In genomic region chr4:140448162-140448561, GRCh38 we compare ENCODE assay signal across 35 cellular contexts. TPM values are rescaled to one million over a fixed set of nuclear protein-coding genes. Genes with fewer than 3 reads are reported as not detected.
"Had no signal": no experiment of that assay in that cellular context is flagged by ENCODE, and none has a peak within 500 bp of the region (broad histone marks: within the 10 kb centered on the region; RNA-seq: fewer than 3 reads in every experiment).

No MANE protein-coding gene starts in this region.

- ATAC-seq: activated T-cell treated with anti-CD3 and anti-CD28 coated beads, Interleukin-2, amount 50 U/mL, for 72 hours; left colon; naive thymus-derived CD4-positive, alpha-beta T cell; sciatic nerve; stimulated activated effector memory CD8-positive, alpha-beta T cell treated with anti-CD3 and anti-CD28 coated beads, Interleukin-12 subunit alpha, Interleukin-12 subunit beta, amount 100 ng/mL, for 72 hours had no signal

- H3K36me3 Mint-ChIP-seq: activated naive CD8-positive, alpha-beta T cell treated with anti-CD3 and anti-CD28 coated beads for 36 hours; brain; mesothelial cell of epicardium; naive thymus-derived CD4-positive, alpha-beta T cell; stimulated activated effector memory CD8-positive, alpha-beta T cell treated with anti-CD3 and anti-CD28 coated beads, Interleukin-12 subunit alpha, Interleukin-12 subunit beta, amount 100 ng/mL, for 72 hours had no signal

- H3K4me3 ChIP-seq: ascending aorta, coronary artery, dorsolateral prefrontal cortex, ovary, skin epidermis, thoracic aorta, uterus had no signal

- DNase-seq: activated CD4-positive, alpha-beta T cell treated with anti-CD3 and anti-CD28 coated beads for 4 hours; activated CD4-positive, alpha-beta T cell treated with anti-CD3 and anti-CD28 coated beads, Interleukin-2, amount 50 U/mL, for 4 hours; activated CD4-positive, CD25-positive, alpha-beta regulatory T cell; activated effector memory CD4-positive, alpha-beta T cell treated with anti-CD3 and anti-CD28 coated beads, Interleukin-2, amount 50 U/mL, for 16 hours; activated naive CD4-positive, alpha-beta T cell treated with anti-CD3 and anti-CD28 coated beads for 36 hours; activated naive CD8-positive, alpha-beta T cell treated with anti-CD3 and anti-CD28 coated beads for 36 hours; activated T-cell treated with anti-CD3 and anti-CD28 coated beads for 4 hours; activated T-cell treated with anti-CD3 and anti-CD28 coated beads, Interleukin-2, amount 50 U/mL, for 72 hours; dorsolateral prefrontal cortex; effector memory CD4-positive, alpha-beta T cell; head of caudate nucleus; hippocampal formation; immature natural killer cell; kidney; left colon; naive thymus-derived CD4-positive, alpha-beta T cell; ovary; retina; stimulated activated CD4-positive, alpha-beta T cell treated with anti-CD3 and anti-CD28 coated beads, Interleukin-12 subunit alpha, Interleukin-12 subunit beta, amount 100 ng/mL, for 4 hours; stimulated activated CD4-positive, alpha-beta T cell treated with anti-CD3 and anti-CD28 coated beads, Interleukin-4, amount 100 ng/mL, for 24 hours; trophoblast cell; uterus had no signal

- H3K9me3 ChIP-seq: ascending aorta, ovary, thoracic aorta, uterus had no signal

- H3K9me3 Mint-ChIP-seq: activated naive CD4-positive, alpha-beta T cell treated with anti-CD3 and anti-CD28 coated beads for 36 hours; activated naive CD8-positive, alpha-beta T cell treated with anti-CD3 and anti-CD28 coated beads for 36 hours; activated T-cell treated with anti-CD3 and anti-CD28 coated beads, Interleukin-2, amount 50 U/mL, for 72 hours; stimulated activated effector memory CD8-positive, alpha-beta T cell treated with anti-CD3 and anti-CD28 coated beads, Interleukin-12 subunit alpha, Interleukin-12 subunit beta, amount 100 ng/mL, for 72 hours; stimulated activated naive CD8-positive, alpha-beta T cell treated with anti-CD3 and anti-CD28 coated beads, Interleukin-15, Interleukin-2, amounts not matched to agents 100 ng/mL and 50 ng/mL, for 24 hours; T-helper 2 cell treated with Interferon-gamma antibody and Interleukin-4, amounts not matched to agents 5 μg/mL and 100 μg/mL, for 36 hours had no signal

- H3K27me3 Mint-ChIP-seq: progenitor cell of endocrine pancreas had no signal

- H3K4me1 ChIP-seq: ascending aorta, uterus had no signal

- FAIRE-seq: kidney had no signal

- H3K4me3 Mint-ChIP-seq: activated naive CD4-positive, alpha-beta T cell treated with anti-CD3 and anti-CD28 coated beads for 36 hours; activated naive CD8-positive, alpha-beta T cell treated with anti-CD3 and anti-CD28 coated beads for 36 hours; activated T-cell treated with anti-CD3 and anti-CD28 coated beads, Interleukin-2, amount 50 U/mL, for 72 hours; brain; immature natural killer cell; mesothelial cell of epicardium; naive thymus-derived CD4-positive, alpha-beta T cell; stimulated activated effector memory CD8-positive, alpha-beta T cell treated with anti-CD3 and anti-CD28 coated beads, Interleukin-12 subunit alpha, Interleukin-12 subunit beta, amount 100 ng/mL, for 72 hours; stimulated activated naive CD8-positive, alpha-beta T cell treated with anti-CD3 and anti-CD28 coated beads, Interleukin-15, Interleukin-2, amounts not matched to agents 100 ng/mL and 50 ng/mL, for 24 hours; T-helper 2 cell treated with Interferon-gamma antibody and Interleukin-4, amounts not matched to agents 5 μg/mL and 100 μg/mL, for 36 hours had no signal

- H3K27ac ChIP-seq: ascending aorta, coronary artery, dorsolateral prefrontal cortex, ovary, skin epidermis, thoracic aorta, uterus had no signal

- H3K27ac Mint-ChIP-seq: activated naive CD4-positive, alpha-beta T cell treated with anti-CD3 and anti-CD28 coated beads for 36 hours; activated naive CD8-positive, alpha-beta T cell treated with anti-CD3 and anti-CD28 coated beads for 36 hours; activated T-cell treated with anti-CD3 and anti-CD28 coated beads, Interleukin-2, amount 50 U/mL, for 72 hours; brain; immature natural killer cell; mesothelial cell of epicardium; naive thymus-derived CD4-positive, alpha-beta T cell; progenitor cell of endocrine pancreas; stimulated activated effector memory CD8-positive, alpha-beta T cell treated with anti-CD3 and anti-CD28 coated beads, Interleukin-12 subunit alpha, Interleukin-12 subunit beta, amount 100 ng/mL, for 72 hours; stimulated activated naive CD8-positive, alpha-beta T cell treated with anti-CD3 and anti-CD28 coated beads, Interleukin-15, Interleukin-2, amounts not matched to agents 100 ng/mL and 50 ng/mL, for 24 hours; T-helper 2 cell treated with Interferon-gamma antibody and Interleukin-4, amounts not matched to agents 5 μg/mL and 100 μg/mL, for 36 hours had no signal

- H3K4me1 Mint-ChIP-seq: activated naive CD8-positive, alpha-beta T cell treated with anti-CD3 and anti-CD28 coated beads for 36 hours; immature natural killer cell; naive thymus-derived CD4-positive, alpha-beta T cell; stimulated activated effector memory CD8-positive, alpha-beta T cell treated with anti-CD3 and anti-CD28 coated beads, Interleukin-12 subunit alpha, Interleukin-12 subunit beta, amount 100 ng/mL, for 72 hours had no signal

RNA-seq across cellular contexts. Expression of gene CLGN, which starts 20.7 kb away (rescaled TPM):
- polyA plus RNA-seq: immature natural killer cell had no signal

RNA-seq across cellular contexts. Expression of gene MGAT4D, which starts 49.9 kb away (rescaled TPM):
- polyA plus RNA-seq: fibroblast of lung; immature natural killer cell; liver; naive thymus-derived CD4-positive, alpha-beta T cell; ovary had no signal
